ENCODE assay signal across 17 cellular contexts in genomic region chr2:202627042-202627441, GRCh38. TPM values are rescaled to one million over a fixed set of nuclear protein-coding genes. Genes with fewer than 3 reads are reported as not detected.
DNase-seq lines count a peak whose midpoint lies in the region; ATAC-seq and TF ChIP-seq lines count a peak whose summit lies in the region.
"Had no signal": no experiment of that assay in that cellular context is flagged by ENCODE, and none has a peak within 500 bp of the region (broad histone marks: within the 10 kb centered on the region; RNA-seq: fewer than 3 reads in every experiment).

No MANE protein-coding gene starts in this region.

- no peak overlapping the region for H3K27ac Mint-ChIP-seq in naive thymus-derived CD4-positive, alpha-beta T cell
- H3K27ac Mint-ChIP-seq: CD4-positive, alpha-beta memory T cell; H9 had no signal

- H3K9me3 ChIP-seq in DND-41 (ENCODE audit: insufficient read depth, low read length, severe bottlenecking) = no peaks in the 10 kb centered on the region
- H3K9me3 ChIP-seq in Loucy (ENCODE audit: insufficient read depth, low read depth, low read length) = no peaks in the 10 kb centered on the region
- H3K9me3 ChIP-seq in PC-3 (ENCODE audit: low read length) = no peaks in the 10 kb centered on the region
- H3K9me3 ChIP-seq in naive thymus-derived CD4-positive, alpha-beta T cell (ENCODE audit: control insufficient read depth in 2 of 3, low read length in 3 of 3) = no peaks in the 10 kb centered on the region
- H3K9me3 ChIP-seq: A549, BLaER1 had no signal

- no peak overlapping the region for H3K27ac ChIP-seq in DND-41 (ENCODE audit: low read length)
- H3K27ac ChIP-seq in PC-3 (ENCODE audit: low read length) = no peak overlapping the region
- peak overlapping the region; percentile 2 for H3K27ac ChIP-seq in naive thymus-derived CD4-positive, alpha-beta T cell (ENCODE audit: low read depth, low read length)
- H3K27ac ChIP-seq: A549, BLaER1 had no signal

- ATAC-seq in DND-41 (ENCODE audit: insufficient read depth, low read depth) (no peak), PC-3 (no peak), esophagus mucosa (no peak), GM21619 (IDR thresholded peaks at IDR 0.05; ENCODE audit: unreplicated experiment) (no peak)
- ATAC-seq in naive thymus-derived CD4-positive, alpha-beta T cell = no peak
- ATAC-seq: A549 had no signal

- H3K4me1 ChIP-seq in DND-41 (ENCODE audit: insufficient read depth, low read length) (no peaks in the 10 kb centered on the region), Loucy (ENCODE audit: insufficient read depth, low read length, poor library complexity, severe bottlenecking) (no peaks in the 10 kb centered on the region), PC-3 (ENCODE audit: insufficient read depth, low read length) (no peaks in the 10 kb centered on the region)
- H3K4me1 ChIP-seq in naive thymus-derived CD4-positive, alpha-beta T cell (ENCODE audit: control insufficient read depth in 2 of 2, insufficient read depth in 2 of 2, low read length in 2 of 2) = peaks cover 0 to 16% of the 10 kb centered on the region in 2 donors
- H3K4me1 ChIP-seq: A549, BLaER1 had no signal

- BruUV-seq in PC-3 (replicated peaks; lab: Mats Ljungman, UMichigan) = no TSS peak

- H3K4me2 ChIP-seq in DND-41 (ENCODE audit: insufficient read depth, low read length) (no peak overlapping the region), Loucy (ENCODE audit: low read depth, low read length, poor library complexity, severe bottlenecking) (no peak overlapping the region), PC-3 (ENCODE audit: low read length) (no peak overlapping the region)
- H3K4me2 ChIP-seq: A549, BLaER1 had no signal

- H2AFZ ChIP-seq in DND-41 (ENCODE audit: low read depth, low read length) (peak overlapping the region; percentile 23; the same call in 1 of the 2 replicates), Loucy (ENCODE audit: low read length) (peak overlapping the region; percentile 59), PC-3 (ENCODE audit: low read length) (peak overlapping the region; percentile 46; the same call in 1 of the 2 replicates)

- H3K9me3 Mint-ChIP-seq in naive thymus-derived CD4-positive, alpha-beta T cell = no peaks in the 10 kb centered on the region
- H3K9me3 Mint-ChIP-seq: CD14-positive monocyte; CD4-positive, alpha-beta memory T cell; H9 had no signal

- H3K36me3 Mint-ChIP-seq in naive thymus-derived CD4-positive, alpha-beta T cell = no peaks in the 10 kb centered on the region
- H3K36me3 Mint-ChIP-seq: CD14-positive monocyte; CD4-positive, alpha-beta memory T cell had no signal

- no peaks in the 10 kb centered on the region for H3K27me3 Mint-ChIP-seq in naive thymus-derived CD4-positive, alpha-beta T cell
- H3K27me3 Mint-ChIP-seq: CD4-positive, alpha-beta memory T cell had no signal

- H3K4me3 ChIP-seq in DND-41 (ENCODE audit: low read depth in 1 of 2, low read length in 2 of 2) (no peak overlapping the region), Loucy (ENCODE audit: low read length, poor library complexity, severe bottlenecking) (no peak overlapping the region), PC-3 (ENCODE audit: low read length) (no peak overlapping the region)
- H3K4me3 ChIP-seq in naive thymus-derived CD4-positive, alpha-beta T cell (ENCODE audit: low read length) = no peak overlapping the region
- H3K4me3 ChIP-seq: A549, BLaER1 had no signal

- no peaks in the 10 kb centered on the region for H4K20me1 ChIP-seq in DND-41 (ENCODE audit: insufficient read depth, low read length)
- H4K20me1 ChIP-seq in Loucy (ENCODE audit: insufficient read depth, low read length, poor library complexity, severe bottlenecking) = no peaks in the 10 kb centered on the region
- H4K20me1 ChIP-seq in PC-3 (ENCODE audit: low read length) = no peaks in the 10 kb centered on the region
- H4K20me1 ChIP-seq: BLaER1 had no signal

- intact Hi-C loops in PC-3 (cut with micrococcal nuclease) = no loop called here
- intact Hi-C loops in naive thymus-derived CD4-positive, alpha-beta T cell (cut with micrococcal nuclease) = no loop called here

- POLR2A ChIA-PET in PC-3 (lab: Charles Lee; ENCODE audit: unreplicated experiment) = no interaction called here
- POLR2A ChIA-PET in naive thymus-derived CD4-positive, alpha-beta T cell (lab: Charles Lee) = interaction anchor here (0.9 to 2.1 kb wide), 2 partner anchors 9 to 16 kb away, joined by 3 to 5 read pairs; no protein-coding TSS in a partner anchor

- peak overlapping the region in 1 of 10 donors; percentile 14 for H3K4me3 Mint-ChIP-seq in naive thymus-derived CD4-positive, alpha-beta T cell
- H3K4me3 Mint-ChIP-seq: CD14-positive monocyte; CD4-positive, alpha-beta memory T cell; H9 had no signal

- DNase-seq in DND-41 (no peak), PC-3 (no peak), 8988T (no peak)
- no peak for DNase-seq in naive thymus-derived CD4-positive, alpha-beta T cell
- DNase-seq: AML-193; CD4-positive, alpha-beta memory T cell; DMS153; DMS79; GF-D8; H9; KG1 had no signal

- H3K36me3 ChIP-seq in DND-41 (ENCODE audit: insufficient read depth, low read length) (no peaks in the 10 kb centered on the region), Loucy (ENCODE audit: insufficient read depth, low read length) (no peaks in the 10 kb centered on the region), PC-3 (ENCODE audit: low read depth, low read length) (no peaks in the 10 kb centered on the region)
- H3K36me3 ChIP-seq in naive thymus-derived CD4-positive, alpha-beta T cell (ENCODE audit: control insufficient read depth in 2 of 3, insufficient read depth in 3 of 3, low read length in 3 of 3) = no peaks in the 10 kb centered on the region
- H3K36me3 ChIP-seq: BLaER1 had no signal

- CTCF ChIA-PET in PC-3 (lab: Charles Lee) = no interaction called here
- CTCF ChIA-PET in naive thymus-derived CD4-positive, alpha-beta T cell (lab: Charles Lee) = interaction anchor here (2.1 kb wide), 1 partner anchor 38 kb away, joined by 10 read pairs; no protein-coding TSS in a partner anchor

- H3K9ac ChIP-seq in DND-41 (ENCODE audit: low read depth, low read length) (no peak overlapping the region), Loucy (ENCODE audit: low read depth, low read length, poor library complexity, severe bottlenecking) (no peak overlapping the region), PC-3 (ENCODE audit: low read length) (no peak overlapping the region)
- H3K9ac ChIP-seq: BLaER1 had no signal

- H3F3A ChIP-seq in Loucy (ENCODE audit: low read depth) (no peaks in the 10 kb centered on the region), PC-3 (ENCODE audit: low read length, unreplicated experiment) (no peaks in the 10 kb centered on the region)

- H3K9me2 ChIP-seq in Loucy (replicated peaks; ENCODE audit: low read depth, low read length) = no peaks in the 10 kb centered on the region
- no peaks in the 10 kb centered on the region for H3K9me2 ChIP-seq in PC-3 (replicated peaks; ENCODE audit: low read length)

- H3K79me2 ChIP-seq in DND-41 (ENCODE audit: insufficient read depth, low read length) = no peaks in the 10 kb centered on the region
- no peaks in the 10 kb centered on the region for H3K79me2 ChIP-seq in Loucy (ENCODE audit: insufficient read depth, low read length)
- no peaks in the 10 kb centered on the region for H3K79me2 ChIP-seq in PC-3 (ENCODE audit: low read length)

- TF ChIP-seq CTCF in DND-41 (IDR thresholded peaks at IDR 0.05; ENCODE audit: borderline replicate concordance, extremely low read depth, low read length, poor library complexity, severe bottlenecking) (no peak), Loucy (conservative IDR thresholded peaks at IDR 0.05; ENCODE audit: low read length) (no peak), PC-3 (conservative IDR thresholded peaks at IDR 0.05; ENCODE audit: low read depth, low read length) (no peak)

- peaks cover 0 to 21% (median 12%) of the 10 kb centered on the region in 7 donors for H3K4me1 Mint-ChIP-seq in naive thymus-derived CD4-positive, alpha-beta T cell
- H3K4me1 Mint-ChIP-seq: CD4-positive, alpha-beta memory T cell; H9 had no signal

- H3K27me3 ChIP-seq in DND-41 (ENCODE audit: insufficient read depth, low read length, poor library complexity) = no peaks in the 10 kb centered on the region
- H3K27me3 ChIP-seq in Loucy (ENCODE audit: insufficient read depth, low read length, poor library complexity, severe bottlenecking) = no peaks in the 10 kb centered on the region
- no peaks in the 10 kb centered on the region for H3K27me3 ChIP-seq in PC-3 (ENCODE audit: low read length)
- H3K27me3 ChIP-seq in naive thymus-derived CD4-positive, alpha-beta T cell (ENCODE audit: control insufficient read depth in 2 of 2, insufficient read depth in 2 of 2, low read length in 2 of 2) = no peaks in the 10 kb centered on the region
- H3K27me3 ChIP-seq: BLaER1 had no signal

RNA-seq across cellular contexts. Expression of gene FAM117B, which starts 7.7 kb away (rescaled TPM):
- total RNA-seq in PC-3 (2014; rRNA removed) (2.2 and 3.6 TPM in 2 replicates), esophagus mucosa (10.0 TPM)
- total RNA-seq in naive thymus-derived CD4-positive, alpha-beta T cell = 10 to 100 TPM; 12.8 to 57.9 (median 48.8) TPM
- polyA plus RNA-seq in naive thymus-derived CD4-positive, alpha-beta T cell = 10 to 100 TPM; 13.9 to 20.9 TPM
